In the genomic region with DNA sequence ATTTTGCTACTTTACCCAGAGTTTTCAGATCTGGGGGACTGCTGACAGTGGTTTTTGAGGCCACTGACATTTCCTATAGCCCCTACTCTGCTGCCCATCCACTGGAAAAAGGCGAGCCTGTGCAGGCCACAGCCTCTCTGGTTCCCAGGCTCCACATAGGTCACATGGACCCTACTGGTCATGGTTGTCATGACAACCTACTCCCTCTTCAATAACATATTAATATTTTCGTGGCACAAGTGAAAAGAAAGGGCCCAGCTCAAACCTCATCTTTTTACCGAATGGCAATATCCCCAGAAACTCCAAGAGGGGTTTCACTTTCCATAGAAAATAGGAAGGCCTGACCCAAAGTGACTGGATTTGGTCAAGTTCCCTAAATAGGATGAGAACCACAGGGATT, we compare ENCODE assay signal across 23 cellular contexts. TPM values are rescaled to one million over a fixed set of nuclear protein-coding genes. Genes with fewer than 3 reads are reported as not detected.
DNase-seq lines count a peak whose midpoint lies in the region; TF ChIP-seq lines count a peak whose summit lies in the region.
"Had no signal": no experiment of that assay in that cellular context is flagged by ENCODE, and none has a peak within 500 bp of the region (broad histone marks: within the 10 kb centered on the region; RNA-seq: fewer than 3 reads in every experiment).

No MANE protein-coding gene starts in this region.

- H2BK120ac ChIP-seq in mesendoderm (ENCODE audit: low read depth, low read length), result no peak overlapping the region

- no peaks in the 10 kb centered on the region for H3K79me2 ChIP-seq in mesendoderm (ENCODE audit: control insufficient read depth, insufficient read depth, low read length)

- H3K36me3 ChIP-seq in mesendoderm (ENCODE audit: control insufficient read depth, insufficient read depth, low read length), result no peaks in the 10 kb centered on the region
- H3K36me3 ChIP-seq: esophagus squamous epithelium, left lung, ovary, SJSA1, tibial nerve had no signal

- no peaks in the 10 kb centered on the region for H3K27me3 ChIP-seq in mesendoderm (ENCODE audit: insufficient read depth, low read length, poor library complexity)
- H3K27me3 ChIP-seq: esophagus squamous epithelium, left lung, ovary, SJSA1, tibial nerve had no signal

- no peak overlapping the region for H3K4ac ChIP-seq in mesendoderm (ENCODE audit: low read depth, low read length)

- no peak overlapping the region for H4K8ac ChIP-seq in mesendoderm (ENCODE audit: low read depth, low read length)

- H2BK5ac ChIP-seq in mesendoderm (ENCODE audit: low read length), result no peak overlapping the region

- H3K79me1 ChIP-seq in mesendoderm (ENCODE audit: low read length), result no peaks in the 10 kb centered on the region

- H3K23ac ChIP-seq in mesendoderm (ENCODE audit: low read length), result no peak overlapping the region

- H2AK5ac ChIP-seq in mesendoderm (ENCODE audit: low read length), result no peak overlapping the region

- H2BK15ac ChIP-seq in mesendoderm (replicated peaks; ENCODE audit: low read depth), result no peak overlapping the region

- no peak overlapping the region for H3K18ac ChIP-seq in mesendoderm (ENCODE audit: low read length)

- H3K4me2 ChIP-seq in mesendoderm (ENCODE audit: low read length), result no peak overlapping the region
- H3K4me2 ChIP-seq: smooth muscle cell had no signal

- H3K56ac ChIP-seq in mesendoderm (ENCODE audit: low read length), result no peak overlapping the region

- no peaks in the 10 kb centered on the region for H3K4me1 ChIP-seq in mesendoderm (ENCODE audit: control insufficient read depth, low read depth, low read length)
- H3K4me1 ChIP-seq: left lung had no signal

- no peak overlapping the region for H4K5ac ChIP-seq in mesendoderm (ENCODE audit: low read length)

- WGBS in mesendoderm (ENCODE audit: extremely low coverage, insufficient coverage, low lambda C conversion rate), result no CpG with 5 or more reads among the region's 3 CpGs

- H3K4me3 ChIP-seq in choroid plexus epithelial cell (ENCODE audit: low read depth, low read length), result no peak overlapping the region
- no peak overlapping the region for H3K4me3 ChIP-seq in mesendoderm (ENCODE audit: low read length)
- H3K4me3 ChIP-seq: esophagus squamous epithelium, left lung, ovary, SJSA1, smooth muscle cell, tibial nerve had no signal

- TF ChIP-seq CTCF in choroid plexus epithelial cell (conservative IDR thresholded peaks at IDR 0.05; ENCODE audit: low read depth, low read length) (no peak), GM20000 (IDR thresholded peaks at IDR 0.05; ENCODE audit: extremely low read depth, missing control alignments) (no peak)

- H3K27ac ChIP-seq in mesendoderm (ENCODE audit: low read depth, low read length), result no peak overlapping the region
- H3K27ac ChIP-seq: left lung, ovary, SJSA1 had no signal

- DNase-seq in AG20443 (ENCODE audit: low spot score) (peak; percentile 54), M059J (ENCODE audit: low read depth) (peak; percentile 33), choroid plexus epithelial cell (ENCODE audit: low read depth) (peak; percentile 46), mesendoderm (peak; percentile 12), GM20000 (ENCODE audit: low spot score) (no peak), LoVo (ENCODE audit: low spot score) (no peak), NCI-H146 treated with DMSO at 0.1 percent for 48 hours (lab: John Stamatoyannopoulos, UW; ENCODE audit: unreplicated experiment) (no peak), NCI-H2227 treated with DMSO at 0.1 percent for 48 hours (lab: John Stamatoyannopoulos, UW) (no peak)
- DNase-seq: activated CD4-positive, alpha-beta memory T cell treated with anti-CD3 and anti-CD28 coated beads, Interleukin-2, amount 10 ng/mL, durations not matched to agents 7 days and 5 days; activated CD4-positive, alpha-beta T cell treated with anti-CD3 and anti-CD28 coated beads for 1 hour; CD4-positive, CD25-positive, alpha-beta regulatory T cell; esophagus squamous epithelium; KBM-7; left lung; midbrain; natural killer cell; NCI-H1417 treated with DMSO at 0.1 percent for 48 hours; NCI-H82; ovary; stimulated activated CD4-positive, alpha-beta T cell treated with anti-CD3 and anti-CD28 coated beads, Interleukin-2, amount 100 ng/mL, for 24 hours had no signal

- no peak overlapping the region for H3K9ac ChIP-seq in mesendoderm (ENCODE audit: low read length)

RNA-seq across cellular contexts. Expression of a gene that starts 11.0 kb away (rescaled TPM):
- 22.9 and 34.1 TPM in 2 replicates for total RNA-seq in M059J (2014; rRNA removed; shearing (Covaris generic))
- 14.4 TPM for polyA plus RNA-seq in mesendoderm (2013, experiment 1 of 2)
- 14.2 TPM for polyA plus RNA-seq in mesendoderm (2013, experiment 2 of 2)

Comparison
In these comparisons a context has a peak if more than half of its experiments do, and no peak if none do; other contexts are left out.
1. DNase-seq: peak in AG20443 (single experiment), M059J (single experiment), choroid plexus epithelial cell (single experiment) and mesendoderm (single experiment); none in GM20000 (single experiment), LoVo (single experiment), NCI-H146 treated with DMSO at 0.1 percent for 48 hours (single experiment) and NCI-H2227 treated with DMSO at 0.1 percent for 48 hours (single experiment).